Comparison of ENCODE assay signal across 31 cellular contexts in genomic region chr10:61906502-61906901, GRCh38. TPM values are rescaled to one million over a fixed set of nuclear protein-coding genes. Genes with fewer than 3 reads are reported as not detected.
DNase-seq lines count a peak whose midpoint lies in the region; ATAC-seq, FAIRE-seq and TF ChIP-seq lines count a peak whose summit lies in the region.
"Had no signal": no experiment of that assay in that cellular context is flagged by ENCODE, and none has a peak within 500 bp of the region (broad histone marks: within the 10 kb centered on the region; RNA-seq: fewer than 3 reads in every experiment).

No MANE protein-coding gene starts in this region.

- peak overlapping the region; percentile 21; the same call in 1 of the 2 replicates for H3K4me2 ChIP-seq in GM12878 (ENCODE audit: control insufficient read depth, insufficient read depth)

- H3K9ac ChIP-seq in GM12878 (ENCODE audit: control insufficient read depth, insufficient read depth, low read length): no peak overlapping the region

- in situ Hi-C loops in GM12878 (cut with MboI): no loop called here

- WGBS in GM12878 (ENCODE audit: insufficient coverage, insufficient replicate concordance, low lambda C conversion rate, missing lambda C conversion rate): 49% methylated on average over 3 of the region's 3 CpGs

- H3K36me3 ChIP-seq in HEK293 (ENCODE audit: control insufficient read depth in 2 of 2, insufficient read depth in 1 of 2, low read length in 2 of 2) (no peaks in the 10 kb centered on the region), GM12878 (ENCODE audit: control insufficient read depth in 2 of 2, insufficient read depth in 2 of 2, low read length in 1 of 2) (0 out of 4 replicates have a peak, but pooled peaks cover 0 to 6% of the 10 kb centered on the region in 2 experiments), thoracic aorta (no peaks in the 10 kb centered on the region)
- H3K36me3 ChIP-seq: neutrophil, Peyer's patch, sigmoid colon, upper lobe of left lung had no signal

- H3K27me3 ChIP-seq in GM12878 (replicated peaks in 1 of 2; ENCODE audit: control insufficient read depth in 2 of 2, insufficient read depth in 2 of 2, low read length in 1 of 2): no peaks in the 10 kb centered on the region
- H3K27me3 ChIP-seq in thoracic aorta (replicated peaks; ENCODE audit: insufficient read depth): no peaks in the 10 kb centered on the region
- H3K27me3 ChIP-seq: neutrophil, Peyer's patch, sigmoid colon, upper lobe of left lung had no signal

- H3K36me3 Mint-ChIP-seq in activated T-cell treated with anti-CD3 and anti-CD28 coated beads, Interleukin-2, amount 50 U/mL, for 24 hours (ENCODE audit: low read depth): peaks cover 78% of the 10 kb centered on the region

- no peak for TF ChIP-seq RAD21 in GM12878 (IDR thresholded peaks at IDR 0.05; ENCODE audit: insufficient read depth, low read depth, low read length)

- TF ChIP-seq POLR2A in GM12878 (IDR thresholded peaks at IDR 0.05; ENCODE audit: low read depth, low read length): no peak

- DNase-seq in activated T-cell treated with anti-CD3 and anti-CD28 coated beads, Interleukin-2, amount 50 U/mL, for 24 hours: no peak
- DNase-seq in activated T-cell treated with anti-CD3 and anti-CD28 coated beads, Interleukin-2, amount 50 U/mL, for 48 hours: no peak
- DNase-seq in GM12878 (ENCODE audit: low read depth, low spot score): no peak
- no peak for DNase-seq in thoracic aorta (ENCODE audit: low spot score)
- no peak for DNase-seq in iPS-NIHi7 (ENCODE audit: extremely low spot score)
- DNase-seq: activated CD4-positive, CD25-positive, alpha-beta regulatory T cell treated with anti-CD3 and anti-CD28 coated beads, Interleukin-2, amount 50 U/mL, for 72 hours; activated CD8-positive, alpha-beta T cell treated with anti-CD3 and anti-CD28 coated beads, Interleukin-2, amount 10 ng/mL, durations not matched to agents 7 days and 5 days; caudate nucleus; CD4-positive, alpha-beta memory T cell; effector memory CD8-positive, alpha-beta T cell; H7; islet precursor cell; midbrain; MV-4-11; naive thymus-derived CD4-positive, alpha-beta T cell; NCI-H146; NCI-H2107; NCI-H345; Peyer's patch; SHP77; sigmoid colon; stimulated activated CD4-positive, alpha-beta T cell treated with anti-CD3 and anti-CD28 coated beads, Interleukin-4, amount 100 ng/mL, for 1 hour; T-helper 2 cell; upper lobe of left lung had no signal

- H3K79me2 ChIP-seq in GM12878 (ENCODE audit: control insufficient read depth, insufficient read depth, low read length): peaks cover 86% of the 10 kb centered on the region

- POLR2A ChIA-PET in HEK293 (lab: Yijun Ruan, JAX): no interaction called here
- POLR2A ChIA-PET in GM12878 (lab: Charles Lee): no interaction called here

- intact Hi-C loops in GM12878 (cut with micrococcal nuclease; ENCODE audit: unreplicated experiment): no loop called here

- TF ChIP-seq CTCF in HEK293 (tag by site-specific recombination; IDR thresholded peaks at IDR 0.05) (no peak), GM12878 (IDR thresholded peaks at IDR 0.05 in 2 of 3, conservative IDR thresholded peaks at IDR 0.05 in 1 of 3; ENCODE audit: control insufficient read depth in 2 of 3, extremely low read depth in 1 of 3, insufficient read depth in 1 of 3, low read depth in 3 of 3, low read length in 3 of 3) (no peak), thoracic aorta (IDR thresholded peaks at IDR 0.05) (no peak)

- TF ChIP-seq EP300 in GM12878 (IDR thresholded peaks at IDR 0.05; ENCODE audit: borderline replicate concordance in 1 of 2, control insufficient read depth in 1 of 2, low read depth in 2 of 2, low read length in 2 of 2): no peak

- peaks cover 2% of the 10 kb centered on the region for H3K9me3 Mint-ChIP-seq in activated T-cell treated with anti-CD3 and anti-CD28 coated beads, Interleukin-2, amount 50 U/mL, for 24 hours
- H3K9me3 Mint-ChIP-seq: activated T-helper 2 cell treated with anti-CD3 and anti-CD28 coated beads, Interferon-gamma antibody, Interleukin-2, Interleukin-4, amounts not matched to agents 10 μg/mL and 5 μg/mL and 100 μg/mL, durations not matched to agents 14 hours and 24 hours and 36 hours; effector memory CD8-positive, alpha-beta T cell had no signal

- ATAC-seq in GM12878 (no peak), thoracic aorta (ENCODE audit: insufficient number of reproducible peaks, low FRiP score, low read depth) (no peak), GM18520 (IDR thresholded peaks at IDR 0.05; ENCODE audit: unreplicated experiment) (no peak), GM21367 (IDR thresholded peaks at IDR 0.05; ENCODE audit: unreplicated experiment) (no peak)
- ATAC-seq: activated CD8-positive, alpha-beta T cell treated with anti-CD3 and anti-CD28 coated beads, Interleukin-2, amount 10 ng/mL, durations not matched to agents 7 days and 5 days; effector memory CD8-positive, alpha-beta T cell; HepG2; naive thymus-derived CD4-positive, alpha-beta T cell had no signal

- H3K9me3 ChIP-seq in HEK293 (ENCODE audit: control insufficient read depth, insufficient read depth, low read depth, low read length): no peaks in the 10 kb centered on the region
- no peaks in the 10 kb centered on the region; the same call in 1 of the 3 replicates for H3K9me3 ChIP-seq in GM12878 (replicated peaks; ENCODE audit: control insufficient read depth, insufficient read depth, low read length)
- H3K9me3 ChIP-seq in thoracic aorta: no peaks in the 10 kb centered on the region
- H3K9me3 ChIP-seq: neutrophil, Peyer's patch, sigmoid colon, upper lobe of left lung had no signal

- H3K27ac ChIP-seq in HEK293 (ENCODE audit: extremely low read depth, low read depth, low read length) (no peak overlapping the region), GM12878 (ENCODE audit: control insufficient read depth, insufficient read depth) (no peak overlapping the region), thoracic aorta (peak overlapping the region; percentile 30 to 55)
- H3K27ac ChIP-seq: neutrophil, Peyer's patch, upper lobe of left lung had no signal

- H3K4me1 ChIP-seq in HEK293 (ENCODE audit: control insufficient read depth, insufficient read depth, low read length) (peaks cover 4% of the 10 kb centered on the region; the same call in 1 of the 2 replicates), GM12878 (ENCODE audit: control insufficient read depth, insufficient read depth, low read length) (peaks cover 9% of the 10 kb centered on the region; the same call in 1 of the 2 replicates), thoracic aorta (ENCODE audit: control insufficient read depth in 1 of 2, low read depth in 2 of 2) (peaks cover 13 to 51% of the 10 kb centered on the region in 2 donors)

- SMC1A ChIA-PET in GM12878 (lab: Charles Lee; ENCODE audit: uncharacterized antibody, unreplicated experiment): interaction anchor here (0.6 to 5.4 kb wide), 14 partner anchors 9 to 337 kb away, joined by 3 to 31 read pairs (median 4); no protein-coding TSS in a partner anchor

- peaks cover 60% of the 10 kb centered on the region for H3K4me1 Mint-ChIP-seq in activated T-cell treated with anti-CD3 and anti-CD28 coated beads, Interleukin-2, amount 50 U/mL, for 24 hours (ENCODE audit: low read depth)

- CTCF ChIA-PET in HEK293 (lab: Yijun Ruan, JAX) (interaction anchor here (0.9 to 1.1 kb wide), 3 partner anchors 9 to 339 kb away, joined by 3 to 6 read pairs (median 3); no protein-coding TSS in a partner anchor), GM12878 (lab: Yijun Ruan, JAX) (interaction anchor here (0.9 to 1.8 kb wide), 7 partner anchors 9 to 339 kb away, joined by 3 to 10 read pairs (median 4); no protein-coding TSS in a partner anchor)

- peak overlapping the region; percentile 23 for H3K4me3 Mint-ChIP-seq in activated T-cell treated with anti-CD3 and anti-CD28 coated beads, Interleukin-2, amount 50 U/mL, for 24 hours
- H3K4me3 Mint-ChIP-seq: activated CD8-positive, alpha-beta T cell treated with anti-CD3 and anti-CD28 coated beads, Interleukin-2, amount 10 ng/mL, durations not matched to agents 7 days and 5 days; effector memory CD8-positive, alpha-beta T cell had no signal

- H3K4me3 ChIP-seq in HEK293 (ENCODE audit: low read depth, low read length): no peak overlapping the region
- peak overlapping the region; percentile 31; the same call in 1 of the 2 replicates for H3K4me3 ChIP-seq in GM12878
- H3K4me3 ChIP-seq in thoracic aorta: no peak overlapping the region
- H3K4me3 ChIP-seq: Peyer's patch, sigmoid colon, upper lobe of left lung had no signal

- H3K27ac Mint-ChIP-seq in activated T-cell treated with anti-CD3 and anti-CD28 coated beads, Interleukin-2, amount 50 U/mL, for 24 hours: peak overlapping the region; percentile 85
- H3K27ac Mint-ChIP-seq: activated CD8-positive, alpha-beta T cell treated with anti-CD3 and anti-CD28 coated beads, Interleukin-2, amount 10 ng/mL, durations not matched to agents 7 days and 5 days; activated T-helper 2 cell treated with anti-CD3 and anti-CD28 coated beads, Interferon-gamma antibody, Interleukin-2, Interleukin-4, amounts not matched to agents 10 μg/mL and 5 μg/mL and 100 μg/mL, durations not matched to agents 14 hours and 24 hours and 36 hours; effector memory CD8-positive, alpha-beta T cell; progenitor cell of endocrine pancreas had no signal

- no peak for FAIRE-seq in GM12878 (lab: Jason Lieb, UNC)
- FAIRE-seq: HepG2 had no signal

- RAD21 ChIA-PET in GM12878 (lab: Charles Lee; ENCODE audit: unreplicated experiment): interaction anchor here (0.5 to 7.0 kb wide), 4 partner anchors 10 to 94 kb away, joined by 3 to 68 read pairs (median 4); no protein-coding TSS in a partner anchor

- H4K20me1 ChIP-seq in GM12878 (ENCODE audit: control insufficient read depth, insufficient read depth): no peaks in the 10 kb centered on the region

- H2AFZ ChIP-seq in GM12878 (ENCODE audit: control insufficient read depth, low read depth, low read length): no peak overlapping the region

- no TSS peak for BruUV-seq in GM12878 (replicated peaks; lab: Mats Ljungman, UMichigan)

- H3K27me3 Mint-ChIP-seq in activated T-cell treated with anti-CD3 and anti-CD28 coated beads, Interleukin-2, amount 50 U/mL, for 24 hours: no peaks in the 10 kb centered on the region
- H3K27me3 Mint-ChIP-seq: CD4-positive, alpha-beta memory T cell; effector memory CD8-positive, alpha-beta T cell; progenitor cell of endocrine pancreas had no signal

RNA-seq across cellular contexts. Expression of gene ARID5B, which starts 5.0 kb away (rescaled TPM):
- total RNA-seq in GM12878 (2013; cell fraction: nucleolus; rRNA removed): 7.5 and 9.3 TPM in 2 replicates
- total RNA-seq in GM12878 (2014; rRNA removed) (5.8 and 6.9 TPM in 2 replicates), GM12878 (2014; rRNA removed; fragmentation: Illumina TruSeq; extraction: Trizol) (6.4 and 7.1 TPM in 2 replicates), GM12878 (2021) (7.4 and 7.5 TPM in 2 replicates), thoracic aorta (10 to 100 TPM; 60.7 to 80.4 TPM)
- 6.7 TPM for polyA plus RNA-seq in GM12878 (2011; ENCODE audit: low read depth)
- polyA plus RNA-seq in GM12878 (2011; rRNA removed) (2.4 and 2.8 TPM in 2 replicates), GM12878 (2014; fragmentation: Illumina TruSeq; extraction: Trizol) (3.7 and 4.1 TPM in 2 replicates), GM12878 (2014; fragmentation: Nextera tagmentation; extraction: Ambion mirVana) (1 to 10 TPM; 3.4 to 8.5 TPM), GM12878 (2014; rRNA removed) (2.7 and 3.2 TPM in 2 replicates), GM12878 (2016; fragmentation: Nextera tagmentation; extraction: Ambion mirVana) (1 to 10 TPM; 6.7 to 7.1 TPM)
- 2.0 and 2.3 TPM in 2 replicates for polyA plus RNA-seq in GM12878 (2011; cell fraction: cytosol; rRNA removed)
- polyA plus RNA-seq in GM12878 (2011; cell fraction: nucleus; rRNA removed): 3.7 and 5.0 TPM in 2 replicates
- polyA plus RNA-seq in GM12878 (2012): 11.6 and 12.8 TPM in 2 replicates
- polyA minus RNA-seq in GM12878 (2011; rRNA and poly(A)+ RNA removed): 14.8 and 17.5 TPM in 2 replicates
- 2.5 and 3.7 TPM in 2 replicates for polyA minus RNA-seq in GM12878 (2011; cell fraction: cytosol; rRNA and poly(A)+ RNA removed)
- polyA minus RNA-seq in GM12878 (2011; cell fraction: nucleus; rRNA and poly(A)+ RNA removed): 16.8 and 33.0 TPM in 2 replicates

Comparison
In these comparisons a context has a peak if more than half of its experiments do, and no peak if none do; other contexts are left out.
1. H3K27ac ChIP-seq: peak in thoracic aorta (2 of 2); none in HEK293 (single experiment) and GM12878 (single experiment).
2. RNA of gene ARID5B, which starts 5.0 kb away (total RNA-seq): 60.7 to 80.4 TPM in thoracic aorta; 5.8 to 9.3 TPM in GM12878; every median in the first group is over 4 times any median in the second.